ENCODE assay signal across 16 cellular contexts in the genomic region with DNA sequence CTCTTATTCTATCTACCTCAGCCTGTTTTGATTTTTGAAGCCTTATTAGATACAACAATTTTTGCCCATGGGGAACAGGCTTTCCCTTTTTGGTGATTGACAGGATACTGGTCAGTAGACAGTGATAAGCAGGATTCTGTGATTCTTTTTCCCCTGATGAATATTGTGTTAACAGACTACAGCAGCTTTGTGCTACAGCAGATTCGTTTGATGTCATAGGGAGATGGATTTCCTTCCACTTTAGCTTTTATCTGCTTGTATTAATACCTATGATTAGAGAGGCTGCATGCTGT.
A peak's percentile ranks its signal among the peaks of the same experiment; 100 is the strongest.
DNase-seq lines count a peak whose midpoint lies in the region; ATAC-seq and TF ChIP-seq lines count a peak whose summit lies in the region.
"Had no signal": no experiment of that assay in that cellular context is flagged by ENCODE, and none has a peak within 500 bp of the region (broad histone marks: within the 10 kb centered on the region; RNA-seq: fewer than 3 reads in every experiment).

No MANE protein-coding gene starts in this region.

- ATAC-seq in GM21529 (IDR thresholded peaks at IDR 0.05; ENCODE audit: unreplicated experiment): no peak

- intact Hi-C loops in mammary epithelial cell (cut with micrococcal nuclease) (no loop called here), breast epithelium (cut with DNase I; ENCODE audit: low total_unique reads) (no loop called here), OCI-LY7 (cut with micrococcal nuclease; ENCODE audit: unreplicated experiment) (no loop called here), colonic mucosa (cut with DNase I) (no loop called here)

- H3K4me1 ChIP-seq in mammary epithelial cell (ENCODE audit: insufficient read depth, low read length): peaks cover 11% of the 10 kb centered on the region
- H3K4me1 ChIP-seq in breast epithelium: no peaks in the 10 kb centered on the region
- peaks cover 77% of the 10 kb centered on the region for H3K4me1 ChIP-seq in Karpas-422 (ENCODE audit: low read length)
- peaks cover 18% of the 10 kb centered on the region for H3K4me1 ChIP-seq in OCI-LY7 (ENCODE audit: insufficient read depth, low read length, poor library complexity, severe bottlenecking)
- peaks cover 52 to 54% of the 10 kb centered on the region in 2 experiments for H3K4me1 ChIP-seq in neutrophil (ENCODE audit: control insufficient read depth in 1 of 2, insufficient read depth in 1 of 2, low read depth in 1 of 2, low read length in 1 of 2)
- H3K4me1 ChIP-seq in colonic mucosa: no peaks in the 10 kb centered on the region
- peaks cover 2% of the 10 kb centered on the region; the same call in 1 of the 2 replicates for H3K4me1 ChIP-seq in H9 (ENCODE audit: insufficient read depth, low read length)

- H4K20me1 ChIP-seq in mammary epithelial cell (ENCODE audit: insufficient read depth, low read length) (peaks cover 2% of the 10 kb centered on the region), Karpas-422 (ENCODE audit: insufficient read depth, low read depth, low read length) (no peaks in the 10 kb centered on the region), OCI-LY7 (ENCODE audit: insufficient read depth, low read length) (peaks cover 17% of the 10 kb centered on the region), H9 (ENCODE audit: control insufficient read depth, insufficient read depth, insufficient read length) (no peaks in the 10 kb centered on the region)

- dilution Hi-C loops in mammary epithelial cell (cut with HindIII; ENCODE audit: low sequenced_read_pairs): no loop called here

- H2BK5ac ChIP-seq in H9 (ENCODE audit: insufficient read length, low read length): no peak overlapping the region

- H2BK12ac ChIP-seq in H9 (ENCODE audit: insufficient read length, low read depth, low read length): no peak overlapping the region

- H2BK120ac ChIP-seq in H9 (ENCODE audit: low read depth, low read length, poor library complexity, severe bottlenecking): no peak overlapping the region

- 88% methylated on average over 1 of the region's 1 CpG for WGBS in mammary epithelial cell (ENCODE audit: low coverage, missing lambda C conversion rate)
- WGBS in H9 (ENCODE audit: extremely low coverage, insufficient read length, low lambda C conversion rate): no CpG with 5 or more reads among the region's 1 CpG

- no peaks in the 10 kb centered on the region for H3K9me2 ChIP-seq in Karpas-422 (replicated peaks; ENCODE audit: insufficient read depth, low read length)
- no peaks in the 10 kb centered on the region for H3K9me2 ChIP-seq in OCI-LY7 (ENCODE audit: insufficient read depth, low read length)

- H2AK5ac ChIP-seq in H9 (ENCODE audit: insufficient read length, low read length): no peak overlapping the region

- H4K8ac ChIP-seq in H9 (replicated peaks; ENCODE audit: insufficient read length, low read depth, low read length): no peak overlapping the region

- H3K4me2 ChIP-seq in mammary epithelial cell (ENCODE audit: insufficient read depth, low read depth, low read length) (no peak overlapping the region), Karpas-422 (ENCODE audit: low read depth, low read length, poor library complexity, severe bottlenecking) (peak overlapping the region; percentile 58), OCI-LY7 (ENCODE audit: low read length) (no peak overlapping the region), H9 (ENCODE audit: insufficient read depth, insufficient read length, low read length) (no peak overlapping the region)
- H3K4me2 ChIP-seq: PC-9 had no signal

- H4K5ac ChIP-seq in H9 (ENCODE audit: insufficient read length, low read depth, low read length): no peak overlapping the region

- H2AFZ ChIP-seq in mammary epithelial cell (ENCODE audit: low read depth, low read length) (no peak overlapping the region), Karpas-422 (ENCODE audit: low read length) (no peak overlapping the region), OCI-LY7 (ENCODE audit: low read length) (no peak overlapping the region), H9 (ENCODE audit: low read length) (no peak overlapping the region)
- H2AFZ ChIP-seq: PC-9 had no signal

- no peak overlapping the region for H3K4ac ChIP-seq in H9 (ENCODE audit: low read depth, low read length)

- DNase-seq in mammary epithelial cell (no peak), breast epithelium (ENCODE audit: low spot score in 2 of 2) (no peak), Karpas-422 (no peak), OCI-LY7 (ENCODE audit: low spot score) (no peak), colonic mucosa (no peak), H9 (no peak)
- DNase-seq: NCI-H1417 treated with DMSO at 0.1 percent for 48 hours, NCI-H2029, NCI-H510A, PC-9, SJCRH30, SW 1271 had no signal

- in situ Hi-C loops in mammary epithelial cell (cut with MboI; ENCODE audit: low sequenced_read_pairs in 2 of 2): no loop called here

- no peak overlapping the region for H2BK15ac ChIP-seq in H9 (ENCODE audit: low read depth, low read length)

- no peaks in the 10 kb centered on the region; the same call in 1 of the 2 replicates for H3K27me3 Mint-ChIP-seq in H9 (ENCODE audit: low read depth)

- H3K79me1 ChIP-seq in H9 (ENCODE audit: insufficient read depth, low read depth, low read length, poor library complexity, severe bottlenecking): no peaks in the 10 kb centered on the region

- POLR2A ChIA-PET in OCI-LY7 (lab: Charles Lee): interaction anchor here (2.0 kb wide), 1 partner anchor 10 kb away, joined by 4 read pairs; no protein-coding TSS in a partner anchor

- no peak overlapping the region for H3K56ac ChIP-seq in H9 (ENCODE audit: insufficient read length, low read depth, low read length)

- no peak overlapping the region for H3K23ac ChIP-seq in H9 (ENCODE audit: insufficient read length, low read depth, low read length)

- H4K91ac ChIP-seq in H9 (ENCODE audit: insufficient read length, low read depth, low read length): no peak overlapping the region

- TF ChIP-seq POLR2A in breast epithelium (IDR thresholded peaks at IDR 0.05): no peak

- no peaks in the 10 kb centered on the region for H3K9me3 ChIP-seq in mammary epithelial cell (replicated peaks; ENCODE audit: insufficient read depth, low read length)
- H3K9me3 ChIP-seq in breast epithelium: no peaks in the 10 kb centered on the region
- H3K9me3 ChIP-seq in Karpas-422 (ENCODE audit: low read length): no peaks in the 10 kb centered on the region
- H3K9me3 ChIP-seq in OCI-LY7 (ENCODE audit: low read length): no peaks in the 10 kb centered on the region
- H3K9me3 ChIP-seq in neutrophil: no peaks in the 10 kb centered on the region
- H3K9me3 ChIP-seq in colonic mucosa: no peaks in the 10 kb centered on the region
- H3K9me3 ChIP-seq in H9 (ENCODE audit: control insufficient read depth, low read depth, low read length): no peaks in the 10 kb centered on the region
- H3K9me3 ChIP-seq: BLaER1, SJCRH30 had no signal

- peaks cover 0 to 8% (median 4%) of the 10 kb centered on the region in 3 experiments; a peak in 3 of 7 replicates for H3K36me3 Mint-ChIP-seq in H9 (ENCODE audit: insufficient read depth in 1 of 3, low read depth in 3 of 3)

- H3K27me3 ChIP-seq in mammary epithelial cell (ENCODE audit: insufficient read depth, low read length) (no peaks in the 10 kb centered on the region), breast epithelium (no peaks in the 10 kb centered on the region), Karpas-422 (ENCODE audit: low read length) (no peaks in the 10 kb centered on the region), neutrophil (no peaks in the 10 kb centered on the region), colonic mucosa (no peaks in the 10 kb centered on the region), H9 (ENCODE audit: insufficient read depth, low read length) (no peaks in the 10 kb centered on the region)
- H3K27me3 ChIP-seq: BLaER1, SJCRH30 had no signal

- no TSS peak for BruUV-seq in mammary epithelial cell (replicated peaks; lab: Mats Ljungman, UMichigan)
- no TSS peak for BruUV-seq in OCI-LY7 (replicated peaks; lab: Mats Ljungman, UMichigan)

- H3K4me3 ChIP-seq in mammary epithelial cell (replicated peaks in 1 of 3; ENCODE audit: insufficient read depth in 1 of 3, low read depth in 2 of 3, low read length in 3 of 3): no peak overlapping the region
- no peak overlapping the region for H3K4me3 ChIP-seq in breast epithelium
- H3K4me3 ChIP-seq in Karpas-422 (ENCODE audit: low read length): no peak overlapping the region; the same call in 1 of the 2 replicates
- H3K4me3 ChIP-seq in OCI-LY7 (ENCODE audit: low read depth, low read length, poor library complexity, severe bottlenecking): no peak overlapping the region
- H3K4me3 ChIP-seq in neutrophil (ENCODE audit: low read depth in 1 of 2, low read length in 1 of 2): peak overlapping the region; percentile 19 to 50
- no peak overlapping the region for H3K4me3 ChIP-seq in colonic mucosa
- H3K4me3 ChIP-seq: BLaER1, PC-9, SJCRH30 had no signal

- no peak overlapping the region for H3K14ac ChIP-seq in H9 (ENCODE audit: insufficient read depth, low read length)

- no peaks in the 10 kb centered on the region for H3K23me2 ChIP-seq in H9 (ENCODE audit: insufficient read length, low read depth, low read length, poor library complexity, severe bottlenecking)

- TF ChIP-seq CTCF in mammary epithelial cell (conservative IDR thresholded peaks at IDR 0.05 in 1 of 2, IDR thresholded peaks at IDR 0.05 in 1 of 2; ENCODE audit: extremely low read depth in 1 of 2, insufficient read depth in 1 of 2, low read depth in 1 of 2, low read length in 2 of 2) (no peak), breast epithelium (IDR thresholded peaks at IDR 0.05) (no peak), OCI-LY7 (conservative IDR thresholded peaks at IDR 0.05; ENCODE audit: low read length) (no peak), neutrophil (IDR thresholded peaks at IDR 0.05) (no peak), colonic mucosa (IDR thresholded peaks at IDR 0.05) (no peak), H9 (conservative IDR thresholded peaks at IDR 0.05) (no peak)

- no peak overlapping the region for H3K18ac ChIP-seq in H9 (ENCODE audit: insufficient read length, low read depth, low read length)

- no peaks in the 10 kb centered on the region for H3K9me3 Mint-ChIP-seq in H9

- no peak overlapping the region for H3K27ac Mint-ChIP-seq in H9

- CTCF ChIA-PET in mammary epithelial cell (lab: Charles Lee; ENCODE audit: low non-redundant PET): no interaction called here
- CTCF ChIA-PET in OCI-LY7 (lab: Charles Lee; ENCODE audit: unreplicated experiment): no interaction called here

- H3K36me3 ChIP-seq in mammary epithelial cell (ENCODE audit: insufficient read depth, low read length) (no peaks in the 10 kb centered on the region), breast epithelium (no peaks in the 10 kb centered on the region), Karpas-422 (ENCODE audit: insufficient read depth, low read length) (no peaks in the 10 kb centered on the region; the same call in 1 of the 2 replicates), OCI-LY7 (ENCODE audit: insufficient read depth, low read length) (peaks cover 19% of the 10 kb centered on the region), neutrophil (no peaks in the 10 kb centered on the region), colonic mucosa (no peaks in the 10 kb centered on the region)
- H3K36me3 ChIP-seq: SJCRH30 had no signal

- no peak overlapping the region for H3K4me3 Mint-ChIP-seq in H9

- H3K4me1 Mint-ChIP-seq in H9: peaks cover 37 to 47% of the 10 kb centered on the region in 2 experiments

- H2BK20ac ChIP-seq in H9 (ENCODE audit: low read depth, low read length, poor library complexity, severe bottlenecking): no peak overlapping the region

- H3K9ac ChIP-seq in mammary epithelial cell (ENCODE audit: insufficient read depth, low read length) (no peak overlapping the region), Karpas-422 (ENCODE audit: low read length) (peak overlapping the region; percentile 34), colonic mucosa (ENCODE audit: low read depth in 2 of 2, low read length in 2 of 2) (no peak overlapping the region), H9 (ENCODE audit: extremely low read depth, insufficient read length, low read length) (no peak overlapping the region)
- H3K9ac ChIP-seq: BLaER1 had no signal

- H3K79me2 ChIP-seq in mammary epithelial cell (ENCODE audit: insufficient read depth, low read length): peaks cover 92% of the 10 kb centered on the region
- H3K79me2 ChIP-seq in Karpas-422 (ENCODE audit: low read length): peaks cover 98% of the 10 kb centered on the region
- H3K79me2 ChIP-seq in OCI-LY7 (ENCODE audit: insufficient read depth, low read depth, low read length): no peaks in the 10 kb centered on the region; the same call in 1 of the 2 replicates
- H3K79me2 ChIP-seq in H9 (ENCODE audit: insufficient read depth, low read length): no peaks in the 10 kb centered on the region; the same call in 1 of the 2 replicates

- H3T11ph ChIP-seq in H9 (ENCODE audit: low read length): no peak overlapping the region

- H3K27ac ChIP-seq in mammary epithelial cell (ENCODE audit: insufficient read depth, low read depth, low read length) (peak overlapping the region; percentile 2), breast epithelium (no peak overlapping the region), Karpas-422 (ENCODE audit: low read length) (peak overlapping the region; percentile 92), OCI-LY7 (ENCODE audit: low read depth, low read length, poor library complexity, severe bottlenecking) (peak overlapping the region; percentile 21), neutrophil (peak overlapping the region; percentile 78), colonic mucosa (no peak overlapping the region), H9 (ENCODE audit: insufficient read length, low read depth, low read length) (no peak overlapping the region)
- H3K27ac ChIP-seq: BLaER1, HL-60, PC-9, SJCRH30 had no signal

Comparison
In these comparisons a context has a peak if more than half of its experiments do, and no peak if none do; other contexts are left out.
1. H3K27ac ChIP-seq: peak in mammary epithelial cell (single experiment), Karpas-422 (single experiment), OCI-LY7 (single experiment) and neutrophil (single experiment); none in breast epithelium (0 of 2), colonic mucosa (single experiment) and H9 (single experiment).
2. H3K4me3 ChIP-seq: peak in neutrophil (2 of 2); none in mammary epithelial cell (0 of 3), breast epithelium (0 of 3), Karpas-422 (single experiment), OCI-LY7 (single experiment) and colonic mucosa (single experiment).